In genomic region chr3:55242921-55243320, GRCh38 we compare ENCODE assay signal across 24 cellular contexts.
"Had no signal": no experiment of that assay in that cellular context is flagged by ENCODE, and none has a peak within 500 bp of the region (broad histone marks: within the 10 kb centered on the region; RNA-seq: fewer than 3 reads in every experiment).

No MANE protein-coding gene starts in this region.

- DNase-seq: dermis blood vessel endothelial cell; effector memory CD8-positive, alpha-beta T cell; left cardiac atrium; left lung; mesenchymal stem cell; mucosa of descending colon; naive B cell; nucleus accumbens; stimulated activated CD4-positive, alpha-beta T cell treated with anti-CD3 and anti-CD28 coated beads, Interleukin-12 subunit alpha, Interleukin-12 subunit beta, amount 100 ng/mL, for 4 hours; stimulated activated CD4-positive, alpha-beta T cell treated with anti-CD3 and anti-CD28 coated beads, Interleukin-1b, Interleukin-23, amount 100 ng/mL, for 48 hours; stimulated activated CD4-positive, alpha-beta T cell treated with anti-CD3 and anti-CD28 coated beads, Interleukin-4, amount 100 ng/mL, for 1 hour; stimulated activated CD8-positive, alpha-beta memory T cell treated with anti-CD3 and anti-CD28 coated beads, Interleukin-4, amount 100 ng/mL, for 48 hours; stimulated activated naive CD4-positive, alpha-beta T cell; stimulated activated naive CD8-positive, alpha-beta T cell treated with anti-CD3 and anti-CD28 coated beads, Interleukin-15, amount 100 ng/mL, for 72 hours; transverse colon had no signal

- ATAC-seq: effector memory CD8-positive, alpha-beta T cell; left cardiac atrium; left lung; mucosa of descending colon; natural killer cell treated with Interleukin-12 subunit alpha and Interleukin-12 subunit beta and Interleukin-15 and Interleukin-18, amount 100 ng/mL, for 72 hours; sciatic nerve; stimulated activated naive CD8-positive, alpha-beta T cell treated with anti-CD3 and anti-CD28 coated beads, Interleukin-15, amount 100 ng/mL, for 72 hours had no signal

- FAIRE-seq: frontal cortex, islet of Langerhans had no signal

- H3K4me2 ChIP-seq: smooth muscle cell had no signal

- H3K36me3 ChIP-seq: left lung, prostate gland, right atrium auricular region, suprapubic skin, transverse colon had no signal

- H3K27ac ChIP-seq: coronary artery, left lung, prostate gland, right atrium auricular region, suprapubic skin, transverse colon had no signal

- H3K4me1 ChIP-seq: left lung, prostate gland, right atrium auricular region, suprapubic skin, transverse colon had no signal

- H3K4me3 ChIP-seq: coronary artery, left lung, mucosa of descending colon, prostate gland, right atrium auricular region, smooth muscle cell, suprapubic skin, transverse colon had no signal

- H3K27me3 ChIP-seq: left lung, right atrium auricular region, suprapubic skin, transverse colon had no signal

- H3K9me3 ChIP-seq: left lung, mucosa of descending colon, prostate gland, right atrium auricular region, suprapubic skin, transverse colon had no signal
